14 cellular contexts compared by ENCODE assay signal in genomic region chr1:231611851-231612250, GRCh38.
DNase-seq lines count a peak whose midpoint lies in the region; ATAC-seq, FAIRE-seq and TF ChIP-seq lines count a peak whose summit lies in the region.
"Had no signal": no experiment of that assay in that cellular context is flagged by ENCODE, and none has a peak within 500 bp of the region (broad histone marks: within the 10 kb centered on the region; RNA-seq: fewer than 3 reads in every experiment).

No MANE protein-coding gene starts in this region.

- no peaks in the 10 kb centered on the region for H3K9me2 ChIP-seq in OCI-LY1 (ENCODE audit: low read depth, low read length)

- no peaks in the 10 kb centered on the region for H3K79me2 ChIP-seq in OCI-LY1 (ENCODE audit: insufficient read depth, low read length)

- H3K4me3 Mint-ChIP-seq in stimulated activated naive CD8-positive, alpha-beta T cell treated with anti-CD3 and anti-CD28 coated beads, Interleukin-15, amount 100 ng/mL, for 72 hours: no peak overlapping the region

- no peaks in the 10 kb centered on the region for H3K27me3 Mint-ChIP-seq in stimulated activated naive CD8-positive, alpha-beta T cell treated with anti-CD3 and anti-CD28 coated beads, Interleukin-15, amount 100 ng/mL, for 72 hours

- peak; percentile 33 for ATAC-seq in stimulated activated naive CD8-positive, alpha-beta T cell treated with anti-CD3 and anti-CD28 coated beads, Interleukin-15, Interleukin-2, amounts not matched to agents 100 U/mL and 50 U/mL, for 24 hours
- no peak for ATAC-seq in stimulated activated naive CD8-positive, alpha-beta T cell treated with anti-CD3 and anti-CD28 coated beads, Interleukin-15, amount 100 ng/mL, for 72 hours
- ATAC-seq in GM21786 (IDR thresholded peaks at IDR 0.05; ENCODE audit: unreplicated experiment) (no peak), HG02571 (IDR thresholded peaks at IDR 0.05; ENCODE audit: unreplicated experiment) (no peak)

- H3K9me3 Mint-ChIP-seq in stimulated activated naive CD8-positive, alpha-beta T cell treated with anti-CD3 and anti-CD28 coated beads, Interleukin-15, amount 100 ng/mL, for 72 hours: peaks cover 20 to 36% of the 10 kb centered on the region in 2 donors

- H3K4me1 ChIP-seq in OCI-LY1 (ENCODE audit: insufficient read depth, low read length, severe bottlenecking): peaks cover 17% of the 10 kb centered on the region
- peaks cover 31% of the 10 kb centered on the region in 2 donors for H3K4me1 ChIP-seq in duodenal mucosa (ENCODE audit: control insufficient read depth in 1 of 2, insufficient read depth in 2 of 2, low read length in 2 of 2)
- H3K4me1 ChIP-seq: pancreas, testis had no signal

- H3K4me1 Mint-ChIP-seq in stimulated activated naive CD8-positive, alpha-beta T cell treated with anti-CD3 and anti-CD28 coated beads, Interleukin-15, amount 100 ng/mL, for 72 hours: peaks cover 56% of the 10 kb centered on the region

- no peak for TF ChIP-seq CTCF in OCI-LY1 (IDR thresholded peaks at IDR 0.05; ENCODE audit: low read length)

- no peak for FAIRE-seq in urothelium cell line (lab: Jason Lieb, UNC)
- FAIRE-seq: pancreas had no signal

- DNase-seq in stimulated activated naive CD8-positive, alpha-beta T cell treated with anti-CD3 and anti-CD28 coated beads, Interleukin-15, Interleukin-2, amounts not matched to agents 100 U/mL and 50 U/mL, for 24 hours: no peak
- DNase-seq in stimulated activated naive CD8-positive, alpha-beta T cell treated with anti-CD3 and anti-CD28 coated beads, Interleukin-15, amount 100 ng/mL, for 72 hours: no peak
- DNase-seq in UCSD-AML1 (lab: John Stamatoyannopoulos, UW; ENCODE audit: unreplicated experiment) (no peak), urothelium cell line (ENCODE audit: low spot score) (no peak)
- DNase-seq: central memory CD4-positive, alpha-beta T cell; NCI-H1105; NCI-H226; pancreas; testis had no signal

- peaks cover 7% of the 10 kb centered on the region; the same call in 1 of the 2 replicates for H3K27me3 ChIP-seq in OCI-LY1 (ENCODE audit: insufficient read depth, low read length)
- H3K27me3 ChIP-seq in duodenal mucosa (ENCODE audit: control insufficient read depth in 1 of 2, insufficient read depth in 2 of 2, low read length in 2 of 2): no peaks in the 10 kb centered on the region
- H3K27me3 ChIP-seq: pancreas, testis had no signal

- H2AFZ ChIP-seq in OCI-LY1 (ENCODE audit: low read length): no peak overlapping the region

- no peaks in the 10 kb centered on the region for H4K20me1 ChIP-seq in OCI-LY1 (ENCODE audit: insufficient read depth, low read length)

- H3K9me3 ChIP-seq in OCI-LY1 (ENCODE audit: low read length) (no peaks in the 10 kb centered on the region), duodenal mucosa (ENCODE audit: control insufficient read depth in 1 of 2, low read length in 2 of 2) (no peaks in the 10 kb centered on the region)
- H3K9me3 ChIP-seq: pancreas, testis had no signal

- no peak overlapping the region for H3K4me3 ChIP-seq in OCI-LY1 (ENCODE audit: low read depth, low read length, poor library complexity, severe bottlenecking)
- H3K4me3 ChIP-seq in duodenal mucosa (ENCODE audit: low read depth in 1 of 2, low read length in 2 of 2): no peak overlapping the region
- H3K4me3 ChIP-seq: pancreas, testis had no signal

- H3K9ac ChIP-seq in OCI-LY1 (ENCODE audit: low read length): no peak overlapping the region
- no peak overlapping the region for H3K9ac ChIP-seq in duodenal mucosa (ENCODE audit: low read depth in 1 of 2, low read length in 2 of 2)

- no peaks in the 10 kb centered on the region for H3F3A ChIP-seq in OCI-LY1 (ENCODE audit: insufficient read depth, low read length)

- H3K4me2 ChIP-seq in OCI-LY1 (ENCODE audit: low read length): peak overlapping the region; percentile 69; the same call in 1 of the 2 replicates

- H3K27ac Mint-ChIP-seq in stimulated activated naive CD8-positive, alpha-beta T cell treated with anti-CD3 and anti-CD28 coated beads, Interleukin-15, amount 100 ng/mL, for 72 hours: peak overlapping the region in 1 of 2 donors; percentile 73

- no peak overlapping the region for H3K27ac ChIP-seq in OCI-LY1 (ENCODE audit: low read depth, low read length, poor library complexity, severe bottlenecking)
- peak overlapping the region; percentile 36 for H3K27ac ChIP-seq in duodenal mucosa (ENCODE audit: low read depth, low read length)
- H3K27ac ChIP-seq: pancreas, RWPE1, testis had no signal

- H3K36me3 ChIP-seq in OCI-LY1 (ENCODE audit: insufficient read depth, low read length) (no peaks in the 10 kb centered on the region; the same call in 1 of the 2 replicates), duodenal mucosa (ENCODE audit: control insufficient read depth in 1 of 2, insufficient read depth in 2 of 2, low read length in 2 of 2) (no peaks in the 10 kb centered on the region)
- H3K36me3 ChIP-seq: pancreas had no signal
